ENCODE assay signal across 29 cellular contexts in the genomic region with DNA sequence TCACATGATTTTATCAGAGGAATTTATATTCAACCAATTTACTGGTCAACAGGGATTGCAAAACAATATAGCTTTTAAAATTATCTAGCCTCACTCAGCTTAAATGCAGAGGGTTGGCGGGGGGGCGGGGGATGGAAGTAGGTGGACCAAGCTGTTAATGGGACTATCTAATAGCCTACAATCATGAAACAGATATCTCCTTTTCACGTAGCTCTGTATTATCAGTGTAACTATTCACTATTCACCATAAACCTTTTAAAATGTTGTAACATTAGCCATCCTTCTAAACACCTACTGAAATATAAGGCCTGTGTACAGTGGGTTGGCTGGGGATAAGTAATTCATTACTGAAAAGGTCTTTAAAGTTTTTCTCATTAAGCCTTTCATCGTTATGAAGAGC.
"Had no signal": no experiment of that assay in that cellular context is flagged by ENCODE, and none has a peak within 500 bp of the region (broad histone marks: within the 10 kb centered on the region; RNA-seq: fewer than 3 reads in every experiment).

No MANE protein-coding gene starts in this region.

- H3K4me3 Mint-ChIP-seq: activated CD4-positive, alpha-beta memory T cell treated with anti-CD3 and anti-CD28 coated beads, Interleukin-2, amount 10 ng/mL, durations not matched to agents 7 days and 5 days; activated CD4-positive, alpha-beta T cell treated with anti-CD3 and anti-CD28 coated beads, Interleukin-2, amount 10 ng/mL, durations not matched to agents 7 days and 5 days; activated naive CD8-positive, alpha-beta T cell treated with anti-CD3 and anti-CD28 coated beads for 36 hours; activated naive CD8-positive, alpha-beta T cell treated with anti-CD3 and anti-CD28 coated beads, Interleukin-2, amount 50 U/mL, for 24 hours; activated T-cell treated with anti-CD3 and anti-CD28 coated beads, Interleukin-2, amount 50 U/mL, for 4 hours; activated T-helper 17 cell treated with anti-CD3 and anti-CD28 coated beads, Interleukin-2, amount 50 U/mL, for 72 hours; WTC11 had no signal

- H3K27me3 Mint-ChIP-seq: activated CD4-positive, alpha-beta memory T cell treated with anti-CD3 and anti-CD28 coated beads, Interleukin-2, amount 10 ng/mL, durations not matched to agents 7 days and 5 days; activated CD4-positive, alpha-beta T cell treated with anti-CD3 and anti-CD28 coated beads, Interleukin-2, amount 10 ng/mL, durations not matched to agents 7 days and 5 days; activated naive CD8-positive, alpha-beta T cell treated with anti-CD3 and anti-CD28 coated beads for 36 hours; activated naive CD8-positive, alpha-beta T cell treated with anti-CD3 and anti-CD28 coated beads, Interleukin-2, amount 50 U/mL, for 24 hours; activated T-helper 17 cell treated with anti-CD3 and anti-CD28 coated beads, Interleukin-2, amount 50 U/mL, for 72 hours had no signal

- H3K9me3 Mint-ChIP-seq: activated T-cell treated with anti-CD3 and anti-CD28 coated beads, Interleukin-2, amount 50 U/mL, for 4 hours; activated T-helper 17 cell treated with anti-CD3 and anti-CD28 coated beads, Interleukin-2, amount 50 U/mL, for 72 hours; WTC11 had no signal

- H3K27ac Mint-ChIP-seq: activated CD4-positive, alpha-beta memory T cell treated with anti-CD3 and anti-CD28 coated beads, Interleukin-2, amount 10 ng/mL, durations not matched to agents 7 days and 5 days; activated CD4-positive, alpha-beta T cell treated with anti-CD3 and anti-CD28 coated beads, Interleukin-2, amount 10 ng/mL, durations not matched to agents 7 days and 5 days; activated naive CD8-positive, alpha-beta T cell treated with anti-CD3 and anti-CD28 coated beads for 36 hours; activated naive CD8-positive, alpha-beta T cell treated with anti-CD3 and anti-CD28 coated beads, Interleukin-2, amount 50 U/mL, for 24 hours; activated T-helper 17 cell treated with anti-CD3 and anti-CD28 coated beads, Interleukin-2, amount 50 U/mL, for 72 hours; WTC11 had no signal

- FAIRE-seq: endometrium, endothelial cell of umbilical vein had no signal

- ATAC-seq: activated naive CD8-positive, alpha-beta T cell treated with anti-CD3 and anti-CD28 coated beads, Interleukin-2, amount 50 U/mL, for 24 hours; activated T-cell treated with anti-CD3 and anti-CD28 coated beads, Interleukin-2, amount 50 U/mL, for 4 hours; activated T-helper 17 cell treated with anti-CD3 and anti-CD28 coated beads, Interleukin-2, amount 50 U/mL, for 72 hours; body of pancreas; gastroesophageal sphincter; WTC11 had no signal

- H3K4me1 Mint-ChIP-seq: activated CD4-positive, alpha-beta T cell treated with anti-CD3 and anti-CD28 coated beads, Interleukin-2, amount 10 ng/mL, durations not matched to agents 7 days and 5 days had no signal

- DNase-seq: activated CD4-positive, alpha-beta memory T cell treated with anti-CD3 and anti-CD28 coated beads, Interleukin-2, amount 10 ng/mL, durations not matched to agents 7 days and 5 days; activated CD4-positive, alpha-beta T cell treated with anti-CD3 and anti-CD28 coated beads for 1 hour; activated CD4-positive, alpha-beta T cell treated with anti-CD3 and anti-CD28 coated beads for 4 hours; activated CD4-positive, alpha-beta T cell treated with anti-CD3 and anti-CD28 coated beads, Interleukin-2, amount 10 ng/mL, durations not matched to agents 7 days and 5 days; activated CD4-positive, alpha-beta T cell treated with anti-CD3 and anti-CD28 coated beads, Interleukin-2, amount 50 U/mL, for 4 hours; activated effector memory CD4-positive, alpha-beta T cell treated with Interleukin-2 at 50 U/mL for 16 hours; activated gamma-delta T cell treated with Interleukin-2 at 50 U/mL for 16 hours; activated naive CD4-positive, alpha-beta T cell treated with anti-CD3 and anti-CD28 coated beads, Interleukin-2, amount 50 U/mL, for 16 hours; activated naive CD4-positive, alpha-beta T cell treated with Interleukin-2 at 50 U/mL for 16 hours; activated naive CD8-positive, alpha-beta T cell treated with anti-CD3 and anti-CD28 coated beads for 36 hours; activated naive CD8-positive, alpha-beta T cell treated with anti-CD3 and anti-CD28 coated beads, Interleukin-2, amount 50 U/mL, for 24 hours; activated T-cell treated with anti-CD3 and anti-CD28 coated beads, Interleukin-2, amount 50 U/mL, for 4 hours; adrenal gland; amygdala; aorta; body of pancreas; caudate nucleus; cerebellar nuclear complex; colonic mucosa; effector CD8-positive, alpha-beta T cell; esophagus squamous epithelium; foreskin melanocyte; head of caudate nucleus; T-helper 2 cell had no signal

- H3K36me3 Mint-ChIP-seq: WTC11 had no signal
